15 cellular contexts compared by ENCODE assay signal in genomic region chr17:41211845-41212466, GRCh38.
DNase-seq lines count a peak whose midpoint lies in the region; ATAC-seq and TF ChIP-seq lines count a peak whose summit lies in the region.
"Had no signal": no experiment of that assay in that cellular context is flagged by ENCODE, and none has a peak within 500 bp of the region (broad histone marks: within the 10 kb centered on the region; RNA-seq: fewer than 3 reads in every experiment).

No MANE protein-coding gene starts in this region.

- peaks cover 4% of the 10 kb centered on the region for H3K4me1 Mint-ChIP-seq in stimulated activated naive CD8-positive, alpha-beta T cell treated with anti-CD3 and anti-CD28 coated beads, Interleukin-15, amount 100 ng/mL, for 72 hours
- H3K4me1 Mint-ChIP-seq: activated CD8-positive, alpha-beta memory T cell treated with anti-CD3 and anti-CD28 coated beads, Interleukin-2, amount 10 ng/mL, durations not matched to agents 7 days and 5 days had no signal

- DNase-seq in stimulated activated naive CD8-positive, alpha-beta T cell treated with anti-CD3 and anti-CD28 coated beads, Interleukin-15, Interleukin-2, amounts not matched to agents 100 U/mL and 50 U/mL, for 24 hours, result no peak
- no peak for DNase-seq in stimulated activated naive CD8-positive, alpha-beta T cell treated with anti-CD3 and anti-CD28 coated beads, Interleukin-15, amount 100 ng/mL, for 72 hours
- DNase-seq in NCI-H345 (lab: John Stamatoyannopoulos, UW), result peak; percentile 71
- DNase-seq in choroid plexus epithelial cell (ENCODE audit: low read depth), result peak; percentile 8
- no peak for DNase-seq in T-helper 1 cell
- DNase-seq in NCI-H2171 (lab: John Stamatoyannopoulos, UW), result no peak
- DNase-seq in epidermal melanocyte (ENCODE audit: insufficient read length, low spot score), result no peak
- DNase-seq: activated CD8-positive, alpha-beta memory T cell treated with anti-CD3 and anti-CD28 coated beads, Interleukin-2, amount 10 ng/mL, durations not matched to agents 7 days and 5 days; C1 segment of cervical spinal cord; islet precursor cell; NCI-H524 treated with DMSO at 0.1 percent for 48 hours; tibial artery had no signal

- H3K4me3 ChIP-seq in choroid plexus epithelial cell (ENCODE audit: low read depth, low read length), result no peak overlapping the region
- H3K4me3 ChIP-seq: ascending aorta, esophagus muscularis mucosa, tibial artery had no signal

- TF ChIP-seq CTCF in choroid plexus epithelial cell (conservative IDR thresholded peaks at IDR 0.05; ENCODE audit: low read depth, low read length), result no peak

- H3K27ac Mint-ChIP-seq in stimulated activated naive CD8-positive, alpha-beta T cell treated with anti-CD3 and anti-CD28 coated beads, Interleukin-15, amount 100 ng/mL, for 72 hours, result no peak overlapping the region
- H3K27ac Mint-ChIP-seq: activated CD8-positive, alpha-beta memory T cell treated with anti-CD3 and anti-CD28 coated beads, Interleukin-2, amount 10 ng/mL, durations not matched to agents 7 days and 5 days had no signal

- ATAC-seq in stimulated activated naive CD8-positive, alpha-beta T cell treated with anti-CD3 and anti-CD28 coated beads, Interleukin-15, Interleukin-2, amounts not matched to agents 100 U/mL and 50 U/mL, for 24 hours, result peak; percentile 28
- ATAC-seq in stimulated activated naive CD8-positive, alpha-beta T cell treated with anti-CD3 and anti-CD28 coated beads, Interleukin-15, amount 100 ng/mL, for 72 hours, result no peak
- ATAC-seq in HG02870 (IDR thresholded peaks at IDR 0.05; ENCODE audit: unreplicated experiment), result no peak
- ATAC-seq: activated CD8-positive, alpha-beta memory T cell treated with anti-CD3 and anti-CD28 coated beads, Interleukin-2, amount 10 ng/mL, durations not matched to agents 7 days and 5 days had no signal

- H3K9me3 Mint-ChIP-seq in stimulated activated naive CD8-positive, alpha-beta T cell treated with anti-CD3 and anti-CD28 coated beads, Interleukin-15, amount 100 ng/mL, for 72 hours, result peaks cover 0 to 9% of the 10 kb centered on the region in 2 donors

- H3K4me3 Mint-ChIP-seq in stimulated activated naive CD8-positive, alpha-beta T cell treated with anti-CD3 and anti-CD28 coated beads, Interleukin-15, amount 100 ng/mL, for 72 hours, result no peak overlapping the region
- H3K4me3 Mint-ChIP-seq: activated CD8-positive, alpha-beta memory T cell treated with anti-CD3 and anti-CD28 coated beads, Interleukin-2, amount 10 ng/mL, durations not matched to agents 7 days and 5 days had no signal

- H3K27me3 Mint-ChIP-seq in stimulated activated naive CD8-positive, alpha-beta T cell treated with anti-CD3 and anti-CD28 coated beads, Interleukin-15, amount 100 ng/mL, for 72 hours, result peaks cover 9% of the 10 kb centered on the region

Comparison
In these comparisons a context has a peak if more than half of its experiments do, and no peak if none do; other contexts are left out.
1. DNase-seq: peak in NCI-H345 (single experiment) and choroid plexus epithelial cell (single experiment); none in stimulated activated naive CD8-positive, alpha-beta T cell treated with anti-CD3 and anti-CD28 coated beads, Interleukin-15, Interleukin-2, amounts not matched to agents 100 U/mL and 50 U/mL, for 24 hours (single experiment), stimulated activated naive CD8-positive, alpha-beta T cell treated with anti-CD3 and anti-CD28 coated beads, Interleukin-15, amount 100 ng/mL, for 72 hours (0 of 2), T-helper 1 cell (0 of 5), NCI-H2171 (single experiment) and epidermal melanocyte (single experiment).